22 cellular contexts compared by ENCODE assay signal in genomic region chr4:62018537-62018936, GRCh38.
DNase-seq lines count a peak whose midpoint lies in the region; ATAC-seq and TF ChIP-seq lines count a peak whose summit lies in the region.
"Had no signal": no experiment of that assay in that cellular context is flagged by ENCODE, and none has a peak within 500 bp of the region (broad histone marks: within the 10 kb centered on the region; RNA-seq: fewer than 3 reads in every experiment).

No MANE protein-coding gene starts in this region.

- H3K27ac ChIP-seq in GM23338 (ENCODE audit: low read depth) (no peak overlapping the region), endodermal cell (ENCODE audit: low read depth, low read length) (no peak overlapping the region)

- H3K27me3 Mint-ChIP-seq in GM23338 (ENCODE audit: insufficient read depth, low read depth, poor library complexity) (no peaks in the 10 kb centered on the region), endodermal cell (ENCODE audit: insufficient read depth) (no peaks in the 10 kb centered on the region), neural crest cell (ENCODE audit: low read depth) (no peaks in the 10 kb centered on the region)
- H3K27me3 Mint-ChIP-seq: CD4-positive, CD25-positive, alpha-beta regulatory T cell; IgD-negative memory B cell had no signal

- H3K79me2 ChIP-seq in GM23338 (replicated peaks; ENCODE audit: insufficient read depth) = no peaks in the 10 kb centered on the region

- ATAC-seq in GM23338 (peak; percentile 68), HG03108 (IDR thresholded peaks at IDR 0.05; ENCODE audit: unreplicated experiment) (no peak), HG02588 (IDR thresholded peaks at IDR 0.05; ENCODE audit: unreplicated experiment) (no peak), HG02610 (IDR thresholded peaks at IDR 0.05; ENCODE audit: unreplicated experiment) (no peak)
- ATAC-seq: GM12878, HCT116, HepG2 had no signal

- no peaks in the 10 kb centered on the region for H4K20me1 ChIP-seq in GM23338 (replicated peaks; ENCODE audit: insufficient read depth)

- H3K36me3 Mint-ChIP-seq in GM23338 (ENCODE audit: low read depth) (no peaks in the 10 kb centered on the region), endodermal cell (ENCODE audit: low read depth) (no peaks in the 10 kb centered on the region), neural crest cell (ENCODE audit: low read depth) (peaks cover 5% of the 10 kb centered on the region)
- H3K36me3 Mint-ChIP-seq: CD4-positive, CD25-positive, alpha-beta regulatory T cell; IgD-negative memory B cell had no signal

- H3K9me3 Mint-ChIP-seq in GM23338 (no peaks in the 10 kb centered on the region), endodermal cell (no peaks in the 10 kb centered on the region), neural crest cell (no peaks in the 10 kb centered on the region)

- H3K27me3 ChIP-seq in GM23338 (ENCODE audit: insufficient read depth) (no peaks in the 10 kb centered on the region), endodermal cell (ENCODE audit: control insufficient read depth, insufficient read depth, low read length, poor library complexity, severe bottlenecking) (no peaks in the 10 kb centered on the region)
- H3K27me3 ChIP-seq: BE2C had no signal

- peak; percentile 37 for DNase-seq in GM23338 (ENCODE audit: low spot score)
- peak; percentile 52 for DNase-seq in endodermal cell
- peak; percentile 10 for DNase-seq in iPS-NIHi7 (ENCODE audit: extremely low spot score)
- DNase-seq in neural crest cell (ENCODE audit: low read depth, low spot score) = no peak
- DNase-seq in dermis blood vessel endothelial cell = no peak
- DNase-seq: ACHN; BE2C; C1 segment of cervical spinal cord; CD4-positive, CD25-positive, alpha-beta regulatory T cell; DMS153; DMS79; GOT3; H7; Kasumi-1; KBM-7 had no signal

- H3K27ac Mint-ChIP-seq in GM23338 (no peak overlapping the region), endodermal cell (no peak overlapping the region), neural crest cell (ENCODE audit: unreplicated experiment) (peak overlapping the region; percentile 4)
- H3K27ac Mint-ChIP-seq: CD4-positive, CD25-positive, alpha-beta regulatory T cell; IgD-negative memory B cell had no signal

- no peak for TF ChIP-seq CTCF in GM23338 (conservative IDR thresholded peaks at IDR 0.05; ENCODE audit: low read depth in 2 of 2)
- TF ChIP-seq CTCF in endodermal cell (conservative IDR thresholded peaks at IDR 0.05) = no peak
- no peak for TF ChIP-seq CTCF in neural crest cell (conservative IDR thresholded peaks at IDR 0.05)

- H3K9me3 ChIP-seq in endodermal cell (ENCODE audit: control insufficient read depth, low read length) = no peaks in the 10 kb centered on the region
- H3K9me3 ChIP-seq: BE2C had no signal

- H3K36me3 ChIP-seq in GM23338 (ENCODE audit: insufficient read depth) (no peaks in the 10 kb centered on the region), endodermal cell (ENCODE audit: control insufficient read depth, insufficient read depth, low read length) (no peaks in the 10 kb centered on the region)
- H3K36me3 ChIP-seq: BE2C had no signal

- H3K4me1 Mint-ChIP-seq in GM23338 (peaks cover 11% of the 10 kb centered on the region), endodermal cell (peaks cover 15% of the 10 kb centered on the region), neural crest cell (no peaks in the 10 kb centered on the region)
- H3K4me1 Mint-ChIP-seq: CD4-positive, CD25-positive, alpha-beta regulatory T cell; IgD-negative memory B cell had no signal

- H3K4me1 ChIP-seq in GM23338 (ENCODE audit: insufficient read depth) (no peaks in the 10 kb centered on the region), endodermal cell (ENCODE audit: control insufficient read depth, insufficient read depth, low read length) (no peaks in the 10 kb centered on the region)
- H3K4me1 ChIP-seq: BE2C had no signal

- H3K4me3 Mint-ChIP-seq in GM23338 (no peak overlapping the region), endodermal cell (no peak overlapping the region), neural crest cell (no peak overlapping the region)
- H3K4me3 Mint-ChIP-seq: IgD-negative memory B cell had no signal

- 94 to 95% methylated on average over 2 to 4 of the region's 4 CpGs for WGBS in endodermal cell (ENCODE audit: insufficient coverage in 1 of 2, insufficient read length in 1 of 2), 2 experiments

- no peak overlapping the region for H3K4me3 ChIP-seq in GM23338
- H3K4me3 ChIP-seq in endodermal cell (ENCODE audit: low read length) = no peak overlapping the region
- H3K4me3 ChIP-seq: GM12878 had no signal

- no peak overlapping the region for H3K9ac ChIP-seq in endodermal cell (ENCODE audit: extremely low read depth, low read length, poor library complexity, severe bottlenecking)

- H3K9me2 ChIP-seq in GM23338 (ENCODE audit: insufficient read depth) = no peaks in the 10 kb centered on the region; the same call in 1 of the 2 replicates

- no peak overlapping the region for H2AFZ ChIP-seq in GM23338

- no peak overlapping the region for H3K4me2 ChIP-seq in GM23338

- H3F3A ChIP-seq in GM23338 (replicated peaks; ENCODE audit: low read depth) = no peaks in the 10 kb centered on the region

TF ChIP-seq in GM23338, 12 proteins besides CTCF, POLR2A, EP300 and RAD21:
- TF ChIP-seq, protein P1, sequence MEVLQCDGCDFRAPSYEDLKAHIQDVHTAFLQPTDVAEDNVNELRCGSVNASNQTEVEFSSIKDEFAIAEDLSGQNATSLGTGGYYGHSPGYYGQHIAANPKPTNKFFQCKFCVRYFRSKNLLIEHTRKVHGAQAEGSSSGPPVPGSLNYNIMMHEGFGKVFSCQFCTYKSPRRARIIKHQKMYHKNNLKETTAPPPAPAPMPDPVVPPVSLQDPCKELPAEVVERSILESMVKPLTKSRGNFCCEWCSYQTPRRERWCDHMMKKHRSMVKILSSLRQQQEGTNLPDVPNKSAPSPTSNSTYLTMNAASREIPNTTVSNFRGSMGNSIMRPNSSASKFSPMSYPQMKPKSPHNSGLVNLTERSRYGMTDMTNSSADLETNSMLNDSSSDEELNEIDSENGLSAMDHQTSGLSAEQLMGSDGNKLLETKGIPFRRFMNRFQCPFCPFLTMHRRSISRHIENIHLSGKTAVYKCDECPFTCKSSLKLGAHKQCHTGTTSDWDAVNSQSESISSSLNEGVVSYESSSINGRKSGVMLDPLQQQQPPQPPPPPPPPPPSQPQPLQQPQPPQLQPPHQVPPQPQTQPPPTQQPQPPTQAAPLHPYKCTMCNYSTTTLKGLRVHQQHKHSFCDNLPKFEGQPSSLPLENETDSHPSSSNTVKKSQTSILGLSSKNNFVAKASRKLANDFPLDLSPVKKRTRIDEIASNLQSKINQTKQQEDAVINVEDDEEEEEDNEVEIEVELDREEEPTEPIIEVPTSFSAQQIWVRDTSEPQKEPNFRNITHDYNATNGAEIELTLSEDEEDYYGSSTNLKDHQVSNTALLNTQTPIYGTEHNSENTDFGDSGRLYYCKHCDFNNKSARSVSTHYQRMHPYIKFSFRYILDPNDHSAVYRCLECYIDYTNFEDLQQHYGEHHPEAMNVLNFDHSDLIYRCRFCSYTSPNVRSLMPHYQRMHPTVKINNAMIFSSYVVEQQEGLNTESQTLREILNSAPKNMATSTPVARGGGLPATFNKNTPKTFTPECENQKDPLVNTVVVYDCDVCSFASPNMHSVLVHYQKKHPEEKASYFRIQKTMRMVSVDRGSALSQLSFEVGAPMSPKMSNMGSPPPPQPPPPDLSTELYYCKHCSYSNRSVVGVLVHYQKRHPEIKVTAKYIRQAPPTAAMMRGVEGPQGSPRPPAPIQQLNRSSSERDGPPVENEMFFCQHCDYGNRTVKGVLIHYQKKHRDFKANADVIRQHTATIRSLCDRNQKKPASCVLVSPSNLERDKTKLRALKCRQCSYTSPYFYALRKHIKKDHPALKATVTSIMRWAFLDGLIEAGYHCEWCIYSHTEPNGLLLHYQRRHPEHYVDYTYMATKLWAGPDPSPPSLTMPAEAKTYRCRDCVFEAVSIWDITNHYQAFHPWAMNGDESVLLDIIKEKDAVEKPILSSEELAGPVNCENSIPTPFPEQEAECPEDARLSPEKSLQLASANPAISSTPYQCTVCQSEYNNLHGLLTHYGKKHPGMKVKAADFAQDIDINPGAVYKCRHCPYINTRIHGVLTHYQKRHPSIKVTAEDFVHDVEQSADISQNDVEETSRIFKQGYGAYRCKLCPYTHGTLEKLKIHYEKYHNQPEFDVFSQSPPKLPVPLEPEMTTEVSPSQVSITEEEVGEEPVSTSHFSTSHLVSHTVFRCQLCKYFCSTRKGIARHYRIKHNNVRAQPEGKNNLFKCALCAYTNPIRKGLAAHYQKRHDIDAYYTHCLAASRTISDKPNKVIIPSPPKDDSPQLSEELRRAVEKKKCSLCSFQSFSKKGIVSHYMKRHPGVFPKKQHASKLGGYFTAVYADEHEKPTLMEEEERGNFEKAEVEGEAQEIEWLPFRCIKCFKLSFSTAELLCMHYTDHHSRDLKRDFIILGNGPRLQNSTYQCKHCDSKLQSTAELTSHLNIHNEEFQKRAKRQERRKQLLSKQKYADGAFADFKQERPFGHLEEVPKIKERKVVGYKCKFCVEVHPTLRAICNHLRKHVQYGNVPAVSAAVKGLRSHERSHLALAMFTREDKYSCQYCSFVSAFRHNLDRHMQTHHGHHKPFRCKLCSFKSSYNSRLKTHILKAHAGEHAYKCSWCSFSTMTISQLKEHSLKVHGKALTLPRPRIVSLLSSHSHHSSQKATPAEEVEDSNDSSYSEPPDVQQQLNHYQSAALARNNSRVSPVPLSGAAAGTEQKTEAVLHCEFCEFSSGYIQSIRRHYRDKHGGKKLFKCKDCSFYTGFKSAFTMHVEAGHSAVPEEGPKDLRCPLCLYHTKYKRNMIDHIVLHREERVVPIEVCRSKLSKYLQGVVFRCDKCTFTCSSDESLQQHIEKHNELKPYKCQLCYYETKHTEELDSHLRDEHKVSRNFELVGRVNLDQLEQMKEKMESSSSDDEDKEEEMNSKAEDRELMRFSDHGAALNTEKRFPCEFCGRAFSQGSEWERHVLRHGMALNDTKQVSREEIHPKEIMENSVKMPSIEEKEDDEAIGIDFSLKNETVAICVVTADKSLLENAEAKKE (CRISPR knock-in tag; IDR thresholded peaks at IDR 0.05) = 0 out of 2 replicates have a peak, but pooled peaks have one; percentile 14
- TF ChIP-seq EZH2phosphoT487 (IDR thresholded peaks at IDR 0.05; ENCODE audit: unreplicated experiment) (no peak), POLR2AphosphoS5 (IDR thresholded peaks at IDR 0.05; ENCODE audit: low read depth) (no peak), STAT1 (IDR thresholded peaks at IDR 0.05; ENCODE audit: unreplicated experiment) (no peak)

Comparison
In these comparisons a context has a peak if more than half of its experiments do, and no peak if none do; other contexts are left out.
1. DNase-seq: peak in GM23338 (single experiment), endodermal cell (single experiment) and iPS-NIHi7 (single experiment); none in neural crest cell (single experiment) and dermis blood vessel endothelial cell (single experiment).